In genomic region chr7:30562909-30563308, GRCh38 we compare ENCODE assay signal across 22 cellular contexts. TPM values are rescaled to one million over a fixed set of nuclear protein-coding genes. Genes with fewer than 3 reads are reported as not detected.
A peak's percentile ranks its signal among the peaks of the same experiment; 100 is the strongest.
DNase-seq lines count a peak whose midpoint lies in the region; ATAC-seq, FAIRE-seq and TF ChIP-seq lines count a peak whose summit lies in the region.
"Had no signal": no experiment of that assay in that cellular context is flagged by ENCODE, and none has a peak within 500 bp of the region (broad histone marks: within the 10 kb centered on the region; RNA-seq: fewer than 3 reads in every experiment).

No MANE protein-coding gene starts in this region.

- TF ChIP-seq POLR2A in H54 (IDR thresholded peaks at IDR 0.05; ENCODE audit: low read depth, low read length), result no peak

- CTCF ChIA-PET in Calu3 (lab: Charles Lee), result interaction anchor here (0.6 to 5.0 kb wide), 4 partner anchors 14 to 399 kb away, joined by 3 to 60 read pairs (median 4); no protein-coding TSS in a partner anchor

- intact Hi-C loops in Calu3 (cut with micrococcal nuclease; ENCODE audit: unreplicated experiment), result loop anchor here (5.0 kb wide), 2 partner anchors 151 to 401 kb away; no protein-coding TSS in a partner anchor

- TF ChIP-seq CTCF in Calu3 (IDR thresholded peaks at IDR 0.05; ENCODE audit: unreplicated experiment) (no peak), brain microvascular endothelial cell (IDR thresholded peaks at IDR 0.05; ENCODE audit: low read depth, low read length, missing control alignments) (no peak)

- H3K4me3 ChIP-seq in brain microvascular endothelial cell (ENCODE audit: low read depth, low read length), result no peak overlapping the region
- H3K4me3 ChIP-seq: BLaER1 treated with 17β-estradiol and CSF1 and Interleukin-3, amounts not matched to agents 10 nM and 100 nM; GM23338; heart left ventricle; psoas muscle; SJCRH30 had no signal

- in situ Hi-C loops in brain microvascular endothelial cell (cut with HindIII; ENCODE audit: low pct_ligation_motif_present, low sequenced_read_pairs), result no loop called here

- H3K36me3 ChIP-seq in brain microvascular endothelial cell (replicated peaks), result no peaks in the 10 kb centered on the region
- H3K36me3 ChIP-seq: SJCRH30 had no signal

- ATAC-seq in HG03432 (IDR thresholded peaks at IDR 0.05; ENCODE audit: unreplicated experiment), result no peak
- ATAC-seq: activated CD4-positive, alpha-beta T cell treated with anti-CD3 and anti-CD28 coated beads for 36 hours; GM23338; psoas muscle; stimulated activated effector memory CD8-positive, alpha-beta T cell treated with anti-CD3 and anti-CD28 coated beads, Interleukin-12 subunit alpha, Interleukin-12 subunit beta, amount 100 ng/mL, for 72 hours had no signal

- H3K36me3 Mint-ChIP-seq in Calu3 (ENCODE audit: insufficient read depth, unreplicated experiment), result peaks cover 21% of the 10 kb centered on the region

- no peaks in the 10 kb centered on the region for H3K9me3 Mint-ChIP-seq in Calu3 (ENCODE audit: low read depth, unreplicated experiment)
- H3K9me3 Mint-ChIP-seq: activated naive CD4-positive, alpha-beta T cell treated with anti-CD3 and anti-CD28 coated beads, Interleukin-2, amount 50 U/mL, for 24 hours; GM23338; stimulated activated effector memory CD8-positive, alpha-beta T cell treated with anti-CD3 and anti-CD28 coated beads, Interleukin-12 subunit alpha, Interleukin-12 subunit beta, amount 100 ng/mL, for 72 hours had no signal

- H3K27me3 ChIP-seq in brain microvascular endothelial cell (replicated peaks), result no peaks in the 10 kb centered on the region
- H3K27me3 ChIP-seq: BLaER1 treated with 17β-estradiol and CSF1 and Interleukin-3, amounts not matched to agents 10 nM and 100 nM; heart left ventricle; neutrophil; SJCRH30 had no signal

- H3K4me1 Mint-ChIP-seq in Calu3 (ENCODE audit: low read depth, unreplicated experiment), result peaks cover 20% of the 10 kb centered on the region
- H3K4me1 Mint-ChIP-seq: activated CD4-positive, alpha-beta T cell treated with anti-CD3 and anti-CD28 coated beads for 36 hours; activated naive CD4-positive, alpha-beta T cell treated with anti-CD3 and anti-CD28 coated beads, Interleukin-2, amount 50 U/mL, for 24 hours; stimulated activated effector memory CD8-positive, alpha-beta T cell treated with anti-CD3 and anti-CD28 coated beads, Interleukin-12 subunit alpha, Interleukin-12 subunit beta, amount 100 ng/mL, for 72 hours had no signal

- H3K27me3 Mint-ChIP-seq in Calu3 (ENCODE audit: unreplicated experiment), result no peaks in the 10 kb centered on the region
- H3K27me3 Mint-ChIP-seq: activated CD4-positive, alpha-beta T cell treated with anti-CD3 and anti-CD28 coated beads for 36 hours; activated naive CD4-positive, alpha-beta T cell treated with anti-CD3 and anti-CD28 coated beads, Interleukin-2, amount 50 U/mL, for 24 hours had no signal

- DNase-seq in Calu3 (no peak), NCI-H345 treated with DMSO at 0.1 percent for 48 hours (lab: John Stamatoyannopoulos, UW; ENCODE audit: unreplicated experiment) (peak; percentile 36), brain microvascular endothelial cell (peak; percentile 14), left kidney (ENCODE audit: low read depth, low spot score) (peak; percentile 14), H54 (ENCODE audit: insufficient read length, low spot score) (no peak), NCI-H82 treated with DMSO at 0.1 percent for 48 hours (lab: John Stamatoyannopoulos, UW; ENCODE audit: unreplicated experiment) (no peak), ureter (ENCODE audit: low spot score) (no peak)
- DNase-seq: activated CD4-positive, alpha-beta T cell treated with anti-CD3 and anti-CD28 coated beads for 36 hours; heart left ventricle; NCI-H2107; NCI-H774; psoas muscle; T-helper 1 cell had no signal

- H3K4me3 Mint-ChIP-seq in Calu3 (ENCODE audit: low read depth, unreplicated experiment), result no peak overlapping the region
- H3K4me3 Mint-ChIP-seq: activated CD4-positive, alpha-beta T cell treated with anti-CD3 and anti-CD28 coated beads for 36 hours; activated naive CD4-positive, alpha-beta T cell treated with anti-CD3 and anti-CD28 coated beads, Interleukin-2, amount 50 U/mL, for 24 hours; GM23338; stimulated activated effector memory CD8-positive, alpha-beta T cell treated with anti-CD3 and anti-CD28 coated beads, Interleukin-12 subunit alpha, Interleukin-12 subunit beta, amount 100 ng/mL, for 72 hours had no signal

- no peak for FAIRE-seq in H54 (lab: Jason Lieb, UNC)
- FAIRE-seq: colon, TTC549 had no signal

- BruUV-seq in Calu3 (replicated peaks; lab: Mats Ljungman, UMichigan), result no TSS peak

- peak overlapping the region; percentile 12 for H3K27ac Mint-ChIP-seq in Calu3 (ENCODE audit: unreplicated experiment)
- H3K27ac Mint-ChIP-seq: activated CD4-positive, alpha-beta T cell treated with anti-CD3 and anti-CD28 coated beads for 36 hours; activated naive CD4-positive, alpha-beta T cell treated with anti-CD3 and anti-CD28 coated beads, Interleukin-2, amount 50 U/mL, for 24 hours; GM23338; stimulated activated effector memory CD8-positive, alpha-beta T cell treated with anti-CD3 and anti-CD28 coated beads, Interleukin-12 subunit alpha, Interleukin-12 subunit beta, amount 100 ng/mL, for 72 hours had no signal

- H3K27ac ChIP-seq in brain microvascular endothelial cell, result no peak overlapping the region
- H3K27ac ChIP-seq: BLaER1 treated with 17β-estradiol and CSF1 and Interleukin-3, amounts not matched to agents 10 nM and 100 nM; neutrophil; psoas muscle; SJCRH30 had no signal

RNA-seq across cellular contexts. Expression of gene GARS1, which starts 31.8 kb away (rescaled TPM):
- 244 and 283 TPM in 2 replicates for total RNA-seq in Calu3 (2022)
- total RNA-seq in ureter, result 203 TPM

RNA-seq across cellular contexts. Expression of gene GGCT, which starts 58.3 kb away (rescaled TPM):
- total RNA-seq in Calu3 (2022), result 81.2 and 90.6 TPM in 2 replicates
- total RNA-seq in ureter, result 38.7 TPM

Comparison
In these comparisons a context has a peak if more than half of its experiments do, and no peak if none do; other contexts are left out.
1. DNase-seq: peak in NCI-H345 treated with DMSO at 0.1 percent for 48 hours (single experiment), brain microvascular endothelial cell (single experiment) and left kidney (single experiment); none in Calu3 (single experiment), H54 (single experiment), NCI-H82 treated with DMSO at 0.1 percent for 48 hours (single experiment) and ureter (single experiment).